8 cellular contexts compared by ENCODE assay signal in genomic region chr2:25982968-25983280, GRCh38.
DNase-seq lines count a peak whose midpoint lies in the region; ATAC-seq lines count a peak whose summit lies in the region.

No MANE protein-coding gene starts in this region.

- H3K9me3 ChIP-seq in muscle layer of colon (ENCODE audit: low read length), result no peaks in the 10 kb centered on the region

- H3K9ac ChIP-seq in muscle layer of colon (ENCODE audit: low read length), result no peak overlapping the region

- peaks cover 5% of the 10 kb centered on the region for H3K4me1 Mint-ChIP-seq in stimulated activated naive CD8-positive, alpha-beta T cell treated with anti-CD3 and anti-CD28 coated beads, Interleukin-15, Interleukin-2, amounts not matched to agents 100 ng/mL and 50 ng/mL, for 24 hours (ENCODE audit: low read depth)
- H3K4me1 Mint-ChIP-seq in central memory CD8-positive, alpha-beta T cell, result peaks cover 33% of the 10 kb centered on the region

- no peaks in the 10 kb centered on the region for H3K9me3 Mint-ChIP-seq in stimulated activated naive CD8-positive, alpha-beta T cell treated with anti-CD3 and anti-CD28 coated beads, Interleukin-15, Interleukin-2, amounts not matched to agents 100 ng/mL and 50 ng/mL, for 24 hours
- H3K9me3 Mint-ChIP-seq in central memory CD8-positive, alpha-beta T cell, result no peaks in the 10 kb centered on the region

- no peak for DNase-seq in stimulated activated naive CD8-positive, alpha-beta T cell treated with anti-CD3 and anti-CD28 coated beads, Interleukin-15, Interleukin-2, amounts not matched to agents 100 U/mL and 50 U/mL, for 24 hours
- no peak for DNase-seq in central memory CD8-positive, alpha-beta T cell (ENCODE audit: low spot score in 2 of 2)
- no peak for DNase-seq in middle frontal gyrus (ENCODE audit: extremely low spot score, low spot score)
- no peak for DNase-seq in NCI-H1105 (lab: John Stamatoyannopoulos, UW)

- peaks cover 37% of the 10 kb centered on the region for H3K4me1 ChIP-seq in muscle layer of colon (ENCODE audit: insufficient read depth, low read length)

- no peak for ATAC-seq in stimulated activated naive CD8-positive, alpha-beta T cell treated with anti-CD3 and anti-CD28 coated beads, Interleukin-15, Interleukin-2, amounts not matched to agents 100 U/mL and 50 U/mL, for 24 hours
- no peak for ATAC-seq in central memory CD8-positive, alpha-beta T cell (replicated peaks; ENCODE audit: extremely low read depth, poor library complexity, severe bottlenecking)
- no peak for ATAC-seq in HG03354 (IDR thresholded peaks at IDR 0.05; ENCODE audit: poor library complexity, severe bottlenecking, unreplicated experiment)
- ATAC-seq in GM21786 (IDR thresholded peaks at IDR 0.05; ENCODE audit: unreplicated experiment), result no peak

- no peaks in the 10 kb centered on the region for H3K27me3 Mint-ChIP-seq in stimulated activated naive CD8-positive, alpha-beta T cell treated with anti-CD3 and anti-CD28 coated beads, Interleukin-15, Interleukin-2, amounts not matched to agents 100 ng/mL and 50 ng/mL, for 24 hours
- H3K27me3 Mint-ChIP-seq in central memory CD8-positive, alpha-beta T cell, result no peaks in the 10 kb centered on the region

- peak overlapping the region; percentile 70 to 79 for H3K4me3 ChIP-seq in muscle layer of colon (ENCODE audit: low read depth in 1 of 2, low read length in 2 of 2)

- H3K27ac ChIP-seq in muscle layer of colon (ENCODE audit: low read depth, low read length), result peak overlapping the region; percentile 77

- H3K27ac Mint-ChIP-seq in stimulated activated naive CD8-positive, alpha-beta T cell treated with anti-CD3 and anti-CD28 coated beads, Interleukin-15, Interleukin-2, amounts not matched to agents 100 ng/mL and 50 ng/mL, for 24 hours, result peak overlapping the region; percentile 37
- H3K27ac Mint-ChIP-seq in central memory CD8-positive, alpha-beta T cell (ENCODE audit: low read depth), result peak overlapping the region; percentile 84

- no peaks in the 10 kb centered on the region for H3K36me3 ChIP-seq in muscle layer of colon (ENCODE audit: insufficient read depth, low read length)

- no peaks in the 10 kb centered on the region for H3K27me3 ChIP-seq in muscle layer of colon (ENCODE audit: control insufficient read depth in 1 of 2, insufficient read depth in 2 of 2, low read length in 2 of 2)

- H3K36me3 Mint-ChIP-seq in stimulated activated naive CD8-positive, alpha-beta T cell treated with anti-CD3 and anti-CD28 coated beads, Interleukin-15, Interleukin-2, amounts not matched to agents 100 ng/mL and 50 ng/mL, for 24 hours (ENCODE audit: low read depth), result no peaks in the 10 kb centered on the region
- H3K36me3 Mint-ChIP-seq in central memory CD8-positive, alpha-beta T cell (ENCODE audit: insufficient read depth), result no peaks in the 10 kb centered on the region

- H3K4me3 Mint-ChIP-seq in stimulated activated naive CD8-positive, alpha-beta T cell treated with anti-CD3 and anti-CD28 coated beads, Interleukin-15, Interleukin-2, amounts not matched to agents 100 ng/mL and 50 ng/mL, for 24 hours, result peak overlapping the region; percentile 73
- H3K4me3 Mint-ChIP-seq in central memory CD8-positive, alpha-beta T cell, result peak overlapping the region; percentile 84
